ENCODE assay signal across 1 cellular context in genomic region chrX:57899064-57899463, GRCh38.
TF ChIP-seq lines count a peak whose summit lies in the region.

No MANE protein-coding gene starts in this region.

TF ChIP-seq in HepG2, 621 proteins besides CTCF, POLR2A, EP300 and RAD21:
- no peak for TF ChIP-seq TCF7 (IDR thresholded peaks at IDR 0.05; ENCODE audit: low read depth)
- no peak for TF ChIP-seq ZNF768 (CRISPR knock-in tag; IDR thresholded peaks at IDR 0.05)
- no peak for TF ChIP-seq RFXANK (CRISPR knock-in tag; IDR thresholded peaks at IDR 0.05)
- no peak for TF ChIP-seq HHEX (CRISPR knock-in tag; IDR thresholded peaks at IDR 0.05)
- TF ChIP-seq ZNF775 (CRISPR knock-in tag; IDR thresholded peaks at IDR 0.05; ENCODE audit: borderline replicate concordance) = no peak
- TF ChIP-seq SCMH1 (CRISPR knock-in tag; IDR thresholded peaks at IDR 0.05; ENCODE audit: borderline replicate concordance) = no peak
- no peak for TF ChIP-seq CCAR2 (optimal IDR thresholded peaks at IDR 0.05; ENCODE audit: low read depth, low read length)
- peak; percentile 79 to 91 for TF ChIP-seq MAFK (conservative IDR thresholded peaks at IDR 0.05 in 1 of 2, IDR thresholded peaks at IDR 0.05 in 1 of 2; ENCODE audit: low read length in 2 of 2)
- TF ChIP-seq TOE1 (CRISPR knock-in tag; IDR thresholded peaks at IDR 0.05) = no peak
- TF ChIP-seq NFKBIZ (CRISPR knock-in tag; IDR thresholded peaks at IDR 0.05) = no peak
- no peak for TF ChIP-seq TBX2 (CRISPR knock-in tag; IDR thresholded peaks at IDR 0.05; ENCODE audit: borderline replicate concordance)
- TF ChIP-seq, protein P1, sequence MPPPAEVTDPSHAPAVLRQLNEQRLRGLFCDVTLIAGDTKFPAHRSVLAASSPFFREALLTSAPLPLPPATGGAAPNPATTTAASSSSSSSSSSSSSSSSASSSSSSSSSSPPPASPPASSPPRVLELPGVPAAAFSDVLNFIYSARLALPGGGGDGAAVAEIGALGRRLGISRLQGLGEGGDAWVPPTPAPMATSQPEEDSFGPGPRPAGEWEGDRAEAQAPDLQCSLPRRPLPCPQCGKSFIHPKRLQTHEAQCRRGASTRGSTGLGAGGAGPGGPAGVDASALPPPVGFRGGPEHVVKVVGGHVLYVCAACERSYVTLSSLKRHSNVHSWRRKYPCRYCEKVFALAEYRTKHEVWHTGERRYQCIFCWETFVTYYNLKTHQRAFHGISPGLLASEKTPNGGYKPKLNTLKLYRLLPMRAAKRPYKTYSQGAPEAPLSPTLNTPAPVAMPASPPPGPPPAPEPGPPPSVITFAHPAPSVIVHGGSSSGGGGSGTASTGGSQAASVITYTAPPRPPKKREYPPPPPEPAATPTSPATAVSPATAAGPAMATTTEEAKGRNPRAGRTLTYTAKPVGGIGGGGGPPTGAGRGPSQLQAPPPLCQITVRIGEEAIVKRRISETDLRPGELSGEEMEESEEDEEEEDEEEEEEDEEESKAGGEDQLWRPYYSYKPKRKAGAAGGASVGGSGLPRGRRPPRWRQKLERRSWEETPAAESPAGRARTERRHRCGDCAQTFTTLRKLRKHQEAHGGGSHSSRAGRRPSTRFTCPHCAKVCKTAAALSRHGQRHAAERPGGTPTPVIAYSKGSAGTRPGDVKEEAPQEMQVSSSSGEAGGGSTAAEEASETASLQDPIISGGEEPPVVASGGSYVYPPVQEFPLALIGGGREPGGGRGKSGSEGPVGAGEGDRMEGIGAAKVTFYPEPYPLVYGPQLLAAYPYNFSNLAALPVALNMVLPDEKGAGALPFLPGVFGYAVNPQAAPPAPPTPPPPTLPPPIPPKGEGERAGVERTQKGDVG (CRISPR knock-in tag; IDR thresholded peaks at IDR 0.05; ENCODE audit: borderline replicate concordance) = no peak
- no peak for TF ChIP-seq PLRG1 (conservative IDR thresholded peaks at IDR 0.05)
- peak; percentile 91 for TF ChIP-seq MAFF (IDR thresholded peaks at IDR 0.05; ENCODE audit: low read depth, low read length)
